ENCODE assay signal across 9 cellular contexts in genomic region chr22:21015051-21016006, GRCh38. TPM values are rescaled to one million over a fixed set of nuclear protein-coding genes. Genes with fewer than 3 reads are reported as not detected.
A peak's percentile ranks its signal among the peaks of the same experiment; 100 is the strongest.
DNase-seq lines count a peak whose midpoint lies in the region; ATAC-seq, FAIRE-seq and TF ChIP-seq lines count a peak whose summit lies in the region.
"Had no signal": no experiment of that assay in that cellular context is flagged by ENCODE, and none has a peak within 500 bp of the region (broad histone marks: within the 10 kb centered on the region; RNA-seq: fewer than 3 reads in every experiment).

TSS of gene P2RX6 (plus strand) at chr22:21015165. CDS start at chr22:21015175, 10 bp downstream.

- no peak within 1 kb of the TSS for H3K4ac ChIP-seq in mesendoderm (ENCODE audit: low read depth, low read length)

- no peaks in the 10 kb centered on the region for H3K9me3 Mint-ChIP-seq in stimulated activated naive CD8-positive, alpha-beta T cell treated with anti-CD3 and anti-CD28 coated beads, Interleukin-15, Interleukin-2, amounts not matched to agents 100 ng/mL and 50 ng/mL, for 24 hours

- no peak within 1 kb of the TSS for H2AK5ac ChIP-seq in mesendoderm (ENCODE audit: low read length)

- FAIRE-seq in bronchial epithelial cell (lab: Jason Lieb, UNC) (no peak), GM12892 (lab: Jason Lieb, UNC) (no peak)
- FAIRE-seq: colon had no signal

- WGBS in mesendoderm (ENCODE audit: extremely low coverage, insufficient coverage, low lambda C conversion rate): no CpG with 5 or more reads among the region's 18 CpGs

- no peak for ATAC-seq in stimulated activated naive CD8-positive, alpha-beta T cell treated with anti-CD3 and anti-CD28 coated beads, Interleukin-15, Interleukin-2, amounts not matched to agents 100 U/mL and 50 U/mL, for 24 hours
- ATAC-seq in HG02852 (IDR thresholded peaks at IDR 0.05; ENCODE audit: unreplicated experiment): no peak

- H3K27me3 Mint-ChIP-seq in stimulated activated naive CD8-positive, alpha-beta T cell treated with anti-CD3 and anti-CD28 coated beads, Interleukin-15, Interleukin-2, amounts not matched to agents 100 ng/mL and 50 ng/mL, for 24 hours: no peaks in the 10 kb centered on the region

- H4K5ac ChIP-seq in mesendoderm (ENCODE audit: low read length): no peak within 1 kb of the TSS

- H3K4me2 ChIP-seq in mesendoderm (ENCODE audit: low read length): peak within 1 kb of the TSS; percentile 77

- H4K8ac ChIP-seq in mesendoderm (ENCODE audit: low read depth, low read length): no peak within 1 kb of the TSS

- no peak for TF ChIP-seq CTCF in bronchial epithelial cell (IDR thresholded peaks at IDR 0.05; ENCODE audit: insufficient read depth, low read length, severe bottlenecking)

- H3K23ac ChIP-seq in mesendoderm (ENCODE audit: low read length): no peak within 1 kb of the TSS

- peaks cover 22% of the 10 kb centered on the region for H3K4me1 Mint-ChIP-seq in stimulated activated naive CD8-positive, alpha-beta T cell treated with anti-CD3 and anti-CD28 coated beads, Interleukin-15, Interleukin-2, amounts not matched to agents 100 ng/mL and 50 ng/mL, for 24 hours (ENCODE audit: low read depth)

- peak within 1 kb of the TSS; percentile 80 for H3K27ac Mint-ChIP-seq in stimulated activated naive CD8-positive, alpha-beta T cell treated with anti-CD3 and anti-CD28 coated beads, Interleukin-15, Interleukin-2, amounts not matched to agents 100 ng/mL and 50 ng/mL, for 24 hours

- no peak for DNase-seq in stimulated activated naive CD8-positive, alpha-beta T cell treated with anti-CD3 and anti-CD28 coated beads, Interleukin-15, Interleukin-2, amounts not matched to agents 100 U/mL and 50 U/mL, for 24 hours
- DNase-seq in bronchial epithelial cell (ENCODE audit: low read depth): no peak
- no peak for DNase-seq in mesendoderm
- no peak for DNase-seq in NCI-H748 treated with DMSO at 0.1 percent for 48 hours (lab: John Stamatoyannopoulos, UW)
- no peak for DNase-seq in GDM1 (lab: John Stamatoyannopoulos, UW)
- DNase-seq in GM12892 (ENCODE audit: insufficient read length): no peak

- H3K79me2 ChIP-seq in mesendoderm (ENCODE audit: control insufficient read depth, insufficient read depth, low read length): no peaks in the 10 kb centered on the region

- peak within 1 kb of the TSS; percentile 68 for H3K27ac ChIP-seq in mesendoderm (ENCODE audit: low read depth, low read length)

- H3K56ac ChIP-seq in mesendoderm (ENCODE audit: low read length): peak within 1 kb of the TSS; percentile 91

- no peaks in the 10 kb centered on the region for H3K36me3 Mint-ChIP-seq in stimulated activated naive CD8-positive, alpha-beta T cell treated with anti-CD3 and anti-CD28 coated beads, Interleukin-15, Interleukin-2, amounts not matched to agents 100 ng/mL and 50 ng/mL, for 24 hours (ENCODE audit: low read depth)

- H3K9ac ChIP-seq in mesendoderm (ENCODE audit: low read length): peak within 1 kb of the TSS; percentile 77

- peak within 1 kb of the TSS; percentile 83 for H3K4me3 Mint-ChIP-seq in stimulated activated naive CD8-positive, alpha-beta T cell treated with anti-CD3 and anti-CD28 coated beads, Interleukin-15, Interleukin-2, amounts not matched to agents 100 ng/mL and 50 ng/mL, for 24 hours

- H3K4me3 ChIP-seq in bronchial epithelial cell (ENCODE audit: low read depth, low read length) (peak within 1 kb of the TSS; percentile 46), mesendoderm (ENCODE audit: low read length) (no peak within 1 kb of the TSS)

- peak within 1 kb of the TSS; percentile 81 for H2BK5ac ChIP-seq in mesendoderm (ENCODE audit: low read length)

- H2BK120ac ChIP-seq in mesendoderm (ENCODE audit: low read depth, low read length): no peak within 1 kb of the TSS

- H3K27me3 ChIP-seq in bronchial epithelial cell (ENCODE audit: control insufficient read depth, insufficient read depth, low read length): no peaks in the 10 kb centered on the region
- no peaks in the 10 kb centered on the region for H3K27me3 ChIP-seq in mesendoderm (ENCODE audit: insufficient read depth, low read length, poor library complexity)

- H3K18ac ChIP-seq in mesendoderm (ENCODE audit: low read length): peak within 1 kb of the TSS; percentile 62

- no peaks in the 10 kb centered on the region for H3K36me3 ChIP-seq in bronchial epithelial cell (ENCODE audit: control insufficient read depth, insufficient read depth, low read length)
- no peaks in the 10 kb centered on the region for H3K36me3 ChIP-seq in mesendoderm (ENCODE audit: control insufficient read depth, insufficient read depth, low read length)

- H3K4me1 ChIP-seq in mesendoderm (ENCODE audit: control insufficient read depth, low read depth, low read length): peaks cover 5% of the 10 kb centered on the region

- TF ChIP-seq POLR2A in GM12892 (IDR thresholded peaks at IDR 0.05; ENCODE audit: low read depth, low read length): no peak

- H2BK15ac ChIP-seq in mesendoderm (replicated peaks; ENCODE audit: low read depth): no peak within 1 kb of the TSS

- peaks cover 2% of the 10 kb centered on the region for H3K79me1 ChIP-seq in mesendoderm (ENCODE audit: low read length)

RNA-seq across cellular contexts. Expression of gene P2RX6, which starts in this region (rescaled TPM):
- total RNA-seq in bronchial epithelial cell: 0.13 and 0.26 TPM in 2 replicates
- not detected for polyA plus RNA-seq in mesendoderm (2013, experiment 1 of 2)
- not detected for polyA plus RNA-seq in mesendoderm (2013, experiment 2 of 2)
- 0.08 TPM for polyA plus RNA-seq in GM12892 (2012; ENCODE audit: missing spikeins)
